ENCODE assay signal across 30 cellular contexts in genomic region chr17:41599680-41600079, GRCh38. TPM values are rescaled to one million over a fixed set of nuclear protein-coding genes. Genes with fewer than 3 reads are reported as not detected.
"Had no signal": no experiment of that assay in that cellular context is flagged by ENCODE, and none has a peak within 500 bp of the region (broad histone marks: within the 10 kb centered on the region; RNA-seq: fewer than 3 reads in every experiment).

No MANE protein-coding gene starts in this region.

- H3K4me1 Mint-ChIP-seq: activated CD4-positive, alpha-beta T cell treated with anti-CD3 and anti-CD28 coated beads, Interleukin-2, amount 10 ng/mL, durations not matched to agents 7 days and 5 days; activated naive CD8-positive, alpha-beta T cell treated with anti-CD3 and anti-CD28 coated beads, Interleukin-2, amount 10 ng/mL, durations not matched to agents 7 days and 5 days; activated T-helper 17 cell treated with anti-CD3 and anti-CD28 coated beads, Interleukin-2, amount 50 U/mL, for 72 hours; IgD-negative memory B cell had no signal

- H3K4me3 Mint-ChIP-seq: activated CD4-positive, alpha-beta memory T cell treated with anti-CD3 and anti-CD28 coated beads for 36 hours; activated CD4-positive, alpha-beta T cell treated with anti-CD3 and anti-CD28 coated beads, Interleukin-2, amount 10 ng/mL, durations not matched to agents 7 days and 5 days; activated naive CD8-positive, alpha-beta T cell treated with anti-CD3 and anti-CD28 coated beads, Interleukin-2, amount 10 ng/mL, durations not matched to agents 7 days and 5 days; activated T-cell treated with anti-CD3 and anti-CD28 coated beads, Interleukin-2, amount 50 U/mL, for 4 hours; activated T-helper 17 cell treated with anti-CD3 and anti-CD28 coated beads, Interleukin-2, amount 50 U/mL, for 72 hours; IgD-negative memory B cell; T-helper 1 cell treated with Interleukin-12 subunit alpha and Interleukin-12 subunit beta and Interleukin-4 antibody, amounts not matched to agents 30 μg/mL and 1 μg/mL, for 36 hours had no signal

- H3K9me3 ChIP-seq: adrenal gland, SJSA1 had no signal

- H3K9me3 Mint-ChIP-seq: activated CD4-positive, alpha-beta memory T cell treated with anti-CD3 and anti-CD28 coated beads for 36 hours; activated CD4-positive, alpha-beta T cell treated with anti-CD3 and anti-CD28 coated beads, Interleukin-2, amount 10 ng/mL, durations not matched to agents 7 days and 5 days; activated T-cell treated with anti-CD3 and anti-CD28 coated beads, Interleukin-2, amount 50 U/mL, for 4 hours; activated T-helper 17 cell treated with anti-CD3 and anti-CD28 coated beads, Interleukin-2, amount 50 U/mL, for 72 hours; IgD-negative memory B cell; T-helper 1 cell treated with Interleukin-12 subunit alpha and Interleukin-12 subunit beta and Interleukin-4 antibody, amounts not matched to agents 30 μg/mL and 1 μg/mL, for 36 hours had no signal

- H3K36me3 ChIP-seq: adrenal gland, SJSA1 had no signal

- H3K27ac ChIP-seq: adrenal gland, SJSA1 had no signal

- DNase-seq: activated CD4-positive, alpha-beta memory T cell treated with anti-CD3 and anti-CD28 coated beads for 36 hours; activated CD4-positive, alpha-beta T cell treated with anti-CD3 and anti-CD28 coated beads, Interleukin-2, amount 10 ng/mL, durations not matched to agents 7 days and 5 days; activated CD4-positive, CD25-positive, alpha-beta regulatory T cell; activated CD8-positive, alpha-beta memory T cell treated with anti-CD3 and anti-CD28 coated beads for 24 hours; activated naive CD4-positive, alpha-beta T cell treated with anti-CD3 and anti-CD28 coated beads, Interleukin-2, amount 50 U/mL, for 16 hours; activated naive CD8-positive, alpha-beta T cell treated with anti-CD3 and anti-CD28 coated beads, Interleukin-2, amount 10 ng/mL, durations not matched to agents 7 days and 5 days; activated T-cell treated with anti-CD3 and anti-CD28 coated beads, Interleukin-2, amount 50 U/mL, for 4 hours; adrenal gland; anterior cingulate cortex; caudate nucleus; KG1; MV-4-11; NCI-H1092 treated with DMSO at 0.1 percent for 48 hours; NCI-H1417 treated with DMSO at 0.1 percent for 48 hours; NCI-H1694; NCI-H2029 treated with DMSO at 0.1 percent for 48 hours; NCI-H345; NCI-H510A; NCI-H526 treated with DMSO at 0.1 percent for 48 hours; NCI-H82; RPMI8226; SHP77; SW 1271 had no signal

- H3K36me3 Mint-ChIP-seq: activated CD4-positive, alpha-beta memory T cell treated with anti-CD3 and anti-CD28 coated beads for 36 hours; activated naive CD8-positive, alpha-beta T cell treated with anti-CD3 and anti-CD28 coated beads, Interleukin-2, amount 10 ng/mL, durations not matched to agents 7 days and 5 days; IgD-negative memory B cell had no signal

- H3K4me1 ChIP-seq: adrenal gland had no signal

- H3K27me3 ChIP-seq: adrenal gland, SJSA1 had no signal

- H3K27ac Mint-ChIP-seq: activated CD4-positive, alpha-beta memory T cell treated with anti-CD3 and anti-CD28 coated beads for 36 hours; activated CD4-positive, alpha-beta T cell treated with anti-CD3 and anti-CD28 coated beads, Interleukin-2, amount 10 ng/mL, durations not matched to agents 7 days and 5 days; activated naive CD8-positive, alpha-beta T cell treated with anti-CD3 and anti-CD28 coated beads, Interleukin-2, amount 10 ng/mL, durations not matched to agents 7 days and 5 days; activated T-helper 17 cell treated with anti-CD3 and anti-CD28 coated beads, Interleukin-2, amount 50 U/mL, for 72 hours; IgD-negative memory B cell; T-helper 1 cell treated with Interleukin-12 subunit alpha and Interleukin-12 subunit beta and Interleukin-4 antibody, amounts not matched to agents 30 μg/mL and 1 μg/mL, for 36 hours had no signal

- ATAC-seq: activated T-cell treated with anti-CD3 and anti-CD28 coated beads, Interleukin-2, amount 50 U/mL, for 4 hours; activated T-helper 17 cell treated with anti-CD3 and anti-CD28 coated beads, Interleukin-2, amount 50 U/mL, for 72 hours; SK-N-SH treated with all-trans-retinoic acid at 6 μM for 48 hours had no signal

- H3K4me3 ChIP-seq: adrenal gland, SJSA1 had no signal

RNA-seq across cellular contexts. Expression of gene KRT16, which starts 12.9 kb away (rescaled TPM):
- total RNA-seq: activated CD4-positive, alpha-beta memory T cell treated with anti-CD3 and anti-CD28 coated beads for 36 hours; activated CD4-positive, alpha-beta T cell treated with anti-CD3 and anti-CD28 coated beads, Interleukin-2, amount 10 ng/mL, durations not matched to agents 7 days and 5 days; activated naive CD8-positive, alpha-beta T cell treated with anti-CD3 and anti-CD28 coated beads, Interleukin-2, amount 10 ng/mL, durations not matched to agents 7 days and 5 days; activated T-cell treated with anti-CD3 and anti-CD28 coated beads, Interleukin-2, amount 50 U/mL, for 4 hours; activated T-helper 17 cell treated with anti-CD3 and anti-CD28 coated beads, Interleukin-2, amount 50 U/mL, for 72 hours; LHCN-M2; OCI-LY7 had no signal

RNA-seq across cellular contexts. Expression of gene KRT14, which starts 13.0 kb away (rescaled TPM):
- total RNA-seq: activated CD4-positive, alpha-beta memory T cell treated with anti-CD3 and anti-CD28 coated beads for 36 hours; activated CD4-positive, alpha-beta T cell treated with anti-CD3 and anti-CD28 coated beads, Interleukin-2, amount 10 ng/mL, durations not matched to agents 7 days and 5 days; activated naive CD8-positive, alpha-beta T cell treated with anti-CD3 and anti-CD28 coated beads, Interleukin-2, amount 10 ng/mL, durations not matched to agents 7 days and 5 days; activated T-cell treated with anti-CD3 and anti-CD28 coated beads, Interleukin-2, amount 50 U/mL, for 4 hours; activated T-helper 17 cell treated with anti-CD3 and anti-CD28 coated beads, Interleukin-2, amount 50 U/mL, for 72 hours; LHCN-M2 had no signal

RNA-seq across cellular contexts. Expression of gene KRT17, which starts 24.7 kb away (rescaled TPM):
- total RNA-seq: activated CD4-positive, alpha-beta memory T cell treated with anti-CD3 and anti-CD28 coated beads for 36 hours; activated naive CD8-positive, alpha-beta T cell treated with anti-CD3 and anti-CD28 coated beads, Interleukin-2, amount 10 ng/mL, durations not matched to agents 7 days and 5 days; activated T-cell treated with anti-CD3 and anti-CD28 coated beads, Interleukin-2, amount 50 U/mL, for 4 hours had no signal

RNA-seq across cellular contexts. Expression of gene KRT9, which starts 27.8 kb away (rescaled TPM):
- total RNA-seq: activated CD4-positive, alpha-beta memory T cell treated with anti-CD3 and anti-CD28 coated beads for 36 hours; activated CD4-positive, alpha-beta T cell treated with anti-CD3 and anti-CD28 coated beads, Interleukin-2, amount 10 ng/mL, durations not matched to agents 7 days and 5 days; activated naive CD8-positive, alpha-beta T cell treated with anti-CD3 and anti-CD28 coated beads, Interleukin-2, amount 10 ng/mL, durations not matched to agents 7 days and 5 days; activated T-cell treated with anti-CD3 and anti-CD28 coated beads, Interleukin-2, amount 50 U/mL, for 4 hours; activated T-helper 17 cell treated with anti-CD3 and anti-CD28 coated beads, Interleukin-2, amount 50 U/mL, for 72 hours; LHCN-M2; OCI-LY7; SJSA1 had no signal
